ENCODE assay signal across 8 cellular contexts in the genomic region with DNA sequence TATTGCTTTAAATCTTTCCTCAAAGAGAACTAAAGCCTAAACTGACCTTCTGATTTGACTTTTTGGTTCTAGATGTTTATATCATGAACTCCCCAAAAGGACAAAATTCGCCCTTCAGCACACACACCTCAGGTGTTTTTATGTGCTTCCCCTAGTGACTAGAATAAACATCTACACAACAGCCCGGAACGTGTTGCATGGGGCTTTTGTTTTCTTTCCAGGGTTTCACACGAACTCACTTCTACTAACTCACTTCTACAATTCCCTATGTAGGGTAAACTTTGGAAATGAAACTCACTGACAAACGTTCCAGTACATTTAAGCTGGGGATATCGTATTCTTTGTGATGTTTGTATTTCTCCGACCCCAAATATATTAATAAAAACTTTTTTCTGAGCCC. TPM values are rescaled to one million over a fixed set of nuclear protein-coding genes. Genes with fewer than 3 reads are reported as not detected.
A peak's percentile ranks its signal among the peaks of the same experiment; 100 is the strongest.
DNase-seq lines count a peak whose midpoint lies in the region; ATAC-seq, FAIRE-seq and TF ChIP-seq lines count a peak whose summit lies in the region.

No MANE protein-coding gene starts in this region.

- no peak overlapping the region for H2AFZ ChIP-seq in astrocyte (ENCODE audit: low read depth, low read length)

- no peaks in the 10 kb centered on the region for H3K27me3 Mint-ChIP-seq in astrocyte (ENCODE audit: low read depth, unreplicated experiment)
- peaks cover 13 to 25% (median 19%) of the 10 kb centered on the region in 3 donors for H3K27me3 Mint-ChIP-seq in immature natural killer cell (ENCODE audit: low read depth in 3 of 3)

- H3K4me3 Mint-ChIP-seq in astrocyte (ENCODE audit: unreplicated experiment), result peak overlapping the region; percentile 98
- peak overlapping the region; percentile 97 to 100 (median 99) for H3K4me3 Mint-ChIP-seq in immature natural killer cell
- peak overlapping the region; percentile 97 for H3K4me3 Mint-ChIP-seq in stimulated activated effector memory CD8-positive, alpha-beta T cell treated with anti-CD3 and anti-CD28 coated beads, Interleukin-12 subunit alpha, Interleukin-12 subunit beta, amount 100 ng/mL, for 72 hours

- H3K4me1 Mint-ChIP-seq in astrocyte (ENCODE audit: low read depth, unreplicated experiment) (peaks cover 24% of the 10 kb centered on the region), immature natural killer cell (peaks cover 61 to 70% of the 10 kb centered on the region in 2 donors)
- H3K4me1 Mint-ChIP-seq in stimulated activated effector memory CD8-positive, alpha-beta T cell treated with anti-CD3 and anti-CD28 coated beads, Interleukin-12 subunit alpha, Interleukin-12 subunit beta, amount 100 ng/mL, for 72 hours, result peaks cover 51% of the 10 kb centered on the region

- H3K9me3 Mint-ChIP-seq in astrocyte (ENCODE audit: unreplicated experiment), result no peaks in the 10 kb centered on the region
- H3K9me3 Mint-ChIP-seq in immature natural killer cell, result no peaks in the 10 kb centered on the region
- no peaks in the 10 kb centered on the region for H3K9me3 Mint-ChIP-seq in stimulated activated effector memory CD8-positive, alpha-beta T cell treated with anti-CD3 and anti-CD28 coated beads, Interleukin-12 subunit alpha, Interleukin-12 subunit beta, amount 100 ng/mL, for 72 hours

- H3K9ac ChIP-seq in astrocyte (ENCODE audit: low read length), result peak overlapping the region; percentile 99

- peak overlapping the region in 7 of 10 donors; percentile 81 to 98 (median 96) for H3K27ac ChIP-seq in heart right ventricle
- H3K27ac ChIP-seq in astrocyte (ENCODE audit: low read depth, low read length), result peak overlapping the region; percentile 98

- H3K4me3 ChIP-seq in heart right ventricle, result peak overlapping the region; percentile 60 to 98 (median 87)
- H3K4me3 ChIP-seq in astrocyte (ENCODE audit: insufficient read depth, low read depth, low read length), result peak overlapping the region; percentile 96

- peak overlapping the region; percentile 100 for H3K27ac Mint-ChIP-seq in astrocyte (ENCODE audit: unreplicated experiment)
- H3K27ac Mint-ChIP-seq in immature natural killer cell, result peak overlapping the region; percentile 99 to 100 (median 100)
- H3K27ac Mint-ChIP-seq in stimulated activated effector memory CD8-positive, alpha-beta T cell treated with anti-CD3 and anti-CD28 coated beads, Interleukin-12 subunit alpha, Interleukin-12 subunit beta, amount 100 ng/mL, for 72 hours, result peak overlapping the region; percentile 100

- no peak for FAIRE-seq in astrocyte (lab: Jason Lieb, UNC)

- H3K36me3 Mint-ChIP-seq in astrocyte (ENCODE audit: low read depth, unreplicated experiment) (peaks cover 1% of the 10 kb centered on the region), immature natural killer cell (peaks cover 0 to 3% (median 0%) of the 10 kb centered on the region in 3 donors)
- peaks cover 60% of the 10 kb centered on the region for H3K36me3 Mint-ChIP-seq in stimulated activated effector memory CD8-positive, alpha-beta T cell treated with anti-CD3 and anti-CD28 coated beads, Interleukin-12 subunit alpha, Interleukin-12 subunit beta, amount 100 ng/mL, for 72 hours

- peaks cover 61% of the 10 kb centered on the region for H4K20me1 ChIP-seq in astrocyte (ENCODE audit: insufficient read depth, low read length)

- H3K4me2 ChIP-seq in astrocyte (ENCODE audit: low read length), result peak overlapping the region; percentile 91

- peaks cover 65% of the 10 kb centered on the region for H3K79me2 ChIP-seq in astrocyte (ENCODE audit: insufficient read depth, low read length)

- H3K27me3 ChIP-seq in heart right ventricle, result no peaks in the 10 kb centered on the region
- H3K27me3 ChIP-seq in astrocyte (ENCODE audit: insufficient read depth, low read length), result no peaks in the 10 kb centered on the region

- intact Hi-C loops in heart right ventricle (cut with DNase I), result loop anchor here in 1 of 10 donors (5.0 kb wide), 1 partner anchor 67 kb away; a partner anchor contains a TSS
- intact Hi-C loops in left cardiac atrium (cut with DNase I), result no loop called here

- H3K9me3 ChIP-seq in heart right ventricle (no peaks in the 10 kb centered on the region), astrocyte (ENCODE audit: insufficient read depth, low read depth, low read length) (no peaks in the 10 kb centered on the region)

- DNase-seq in heart right ventricle (no peak), left cardiac atrium (no peak), NOMO-1 treated with dmso at 0.1 percent for 144 hours (lab: John Stamatoyannopoulos, UW; ENCODE audit: unreplicated experiment) (peak; percentile 3), astrocyte (ENCODE audit: low read depth) (peak; percentile 26), immature natural killer cell (peak; percentile 44 to 55 (median 49)), epidermal melanocyte (ENCODE audit: insufficient read length, low spot score) (no peak)
- no peak for DNase-seq in stimulated activated effector memory CD8-positive, alpha-beta T cell treated with anti-CD3 and anti-CD28 coated beads, Interleukin-12 subunit alpha, Interleukin-12 subunit beta, amount 100 ng/mL, for 72 hours (ENCODE audit: low spot score in 2 of 2)

- H3K36me3 ChIP-seq in heart right ventricle, result no peaks in the 10 kb centered on the region
- no peaks in the 10 kb centered on the region for H3K36me3 ChIP-seq in astrocyte (ENCODE audit: insufficient read depth, low read length)

- H3K4me1 ChIP-seq in heart right ventricle (peaks cover 0 to 57% (median 51%) of the 10 kb centered on the region in 9 donors), astrocyte (ENCODE audit: insufficient read depth, low read length) (peaks cover 10% of the 10 kb centered on the region)

- peak in 1 of 9 donors; percentile 10 for TF ChIP-seq CTCF in heart right ventricle (IDR thresholded peaks at IDR 0.05)
- TF ChIP-seq CTCF in astrocyte (IDR thresholded peaks at IDR 0.05; ENCODE audit: insufficient read depth, low read depth, low read length), result peak; percentile 10

- ATAC-seq in heart right ventricle (no peak), left cardiac atrium (no peak), HG03135 (IDR thresholded peaks at IDR 0.05; ENCODE audit: unreplicated experiment) (peak; percentile 47)
- peak; percentile 24 for ATAC-seq in stimulated activated effector memory CD8-positive, alpha-beta T cell treated with anti-CD3 and anti-CD28 coated beads, Interleukin-12 subunit alpha, Interleukin-12 subunit beta, amount 100 ng/mL, for 72 hours

- 0 to 2% methylated on average over 7 of the region's 7 CpGs for WGBS in heart right ventricle, 2 donors

RNA-seq across cellular contexts. Expression of a gene that starts 1.4 kb away (rescaled TPM):
- total RNA-seq in heart right ventricle (10 to 100 TPM; 26.9 to 38.3 (median 31.2) TPM), left cardiac atrium (10 to 100 TPM; 33.1 to 39.7 TPM), astrocyte (72.4 and 86.0 TPM in 2 replicates)
- polyA plus RNA-seq in heart right ventricle (10 to 100 TPM; 24.6 to 86.8 TPM), immature natural killer cell (10 to 100 TPM; 34.8 to 44.0 (median 40.6) TPM)

Comparison
In these comparisons a context has a peak if more than half of its experiments do, and no peak if none do; other contexts are left out.
1. ATAC-seq: peak in HG03135 (single experiment) and stimulated activated effector memory CD8-positive, alpha-beta T cell treated with anti-CD3 and anti-CD28 coated beads, Interleukin-12 subunit alpha, Interleukin-12 subunit beta, amount 100 ng/mL, for 72 hours (single experiment); none in heart right ventricle (0 of 8) and left cardiac atrium (0 of 2).
2. DNase-seq: peak in NOMO-1 treated with dmso at 0.1 percent for 144 hours (single experiment), astrocyte (single experiment) and immature natural killer cell (3 of 3); none in heart right ventricle (0 of 2), left cardiac atrium (single experiment), stimulated activated effector memory CD8-positive, alpha-beta T cell treated with anti-CD3 and anti-CD28 coated beads, Interleukin-12 subunit alpha, Interleukin-12 subunit beta, amount 100 ng/mL, for 72 hours (0 of 2) and epidermal melanocyte (single experiment).
3. Peak in every context shown above with its lines, with median percentiles within 50 percentile points of each other: H3K27ac Mint-ChIP-seq and H3K4me3 Mint-ChIP-seq.